ENCODE assay signal across 8 cellular contexts in genomic region chr10:75408512-75408881, GRCh38. TPM values are rescaled to one million over a fixed set of nuclear protein-coding genes. Genes with fewer than 3 reads are reported as not detected.
DNase-seq lines count a peak whose midpoint lies in the region; ATAC-seq lines count a peak whose summit lies in the region.

No MANE protein-coding gene starts in this region.

- ATAC-seq in naive B cell (ENCODE audit: low read depth in 2 of 2) = no peak
- no peak for ATAC-seq in HG02973 (IDR thresholded peaks at IDR 0.05; ENCODE audit: unreplicated experiment)
- ATAC-seq in GM18867 (IDR thresholded peaks at IDR 0.05; ENCODE audit: unreplicated experiment) = no peak
- no peak for ATAC-seq in GM19023 (IDR thresholded peaks at IDR 0.05; ENCODE audit: unreplicated experiment)

- H3K27ac Mint-ChIP-seq in naive B cell = no peak overlapping the region

- peaks cover 4 to 17% (median 9%) of the 10 kb centered on the region in 7 donors for H3K9me3 Mint-ChIP-seq in naive B cell

- peak overlapping the region in 7 of 8 donors; percentile 71 to 80 (median 76) for H3K4me3 Mint-ChIP-seq in naive B cell

- H3K36me3 Mint-ChIP-seq in naive B cell = peaks cover 4 to 25% of the 10 kb centered on the region in 2 donors

- no peak overlapping the region for H3K9ac ChIP-seq in HUES64 (ENCODE audit: low read depth, low read length)
- peak overlapping the region in 1 of 2 donors; percentile 64 for H3K9ac ChIP-seq in duodenal mucosa (ENCODE audit: low read depth in 1 of 2, low read length in 2 of 2)

- DNase-seq in naive B cell (no peak), UCSD-AML1 (lab: John Stamatoyannopoulos, UW; ENCODE audit: unreplicated experiment) (no peak)

- H3K4me1 Mint-ChIP-seq in naive B cell = peaks cover 20 to 26% (median 22%) of the 10 kb centered on the region in 3 donors

- WGBS in HUES64 = 1% methylated on average over 24 of the region's 27 CpGs

- H3K4me1 ChIP-seq in ACC112 (ENCODE audit: control insufficient read depth, insufficient read depth, low read length, unreplicated experiment) (peaks cover 6% of the 10 kb centered on the region), HUES64 (ENCODE audit: insufficient read depth, low read length) (peaks cover 31% of the 10 kb centered on the region), duodenal mucosa (ENCODE audit: control insufficient read depth in 1 of 2, insufficient read depth in 2 of 2, low read length in 2 of 2) (peaks cover 6 to 13% of the 10 kb centered on the region in 2 donors)

- peak overlapping the region; percentile 67 for H2AFZ ChIP-seq in ACC112 (ENCODE audit: low read length, unreplicated experiment)

- H3K9me3 ChIP-seq in HUES64 (ENCODE audit: insufficient read depth, low read depth, low read length) = no peaks in the 10 kb centered on the region
- no peaks in the 10 kb centered on the region for H3K9me3 ChIP-seq in duodenal mucosa (ENCODE audit: control insufficient read depth in 1 of 2, low read length in 2 of 2)

- peaks cover 10% of the 10 kb centered on the region for H3K79me2 ChIP-seq in ACC112 (ENCODE audit: control insufficient read depth, insufficient read depth, low read length, unreplicated experiment)

- H3K27me3 Mint-ChIP-seq in naive B cell = peaks cover 68 to 78% (median 77%) of the 10 kb centered on the region in 3 donors

- no peaks in the 10 kb centered on the region for H3K27me3 ChIP-seq in ACC112 (ENCODE audit: insufficient read depth, low read length)
- H3K27me3 ChIP-seq in HUES64 (ENCODE audit: insufficient read depth, low read length) = peaks cover 100% of the 10 kb centered on the region
- peaks cover 0 to 6% of the 10 kb centered on the region in 2 donors for H3K27me3 ChIP-seq in duodenal mucosa (ENCODE audit: control insufficient read depth in 1 of 2, insufficient read depth in 2 of 2, low read length in 2 of 2)

- peak overlapping the region; percentile 24; the same call in 1 of the 2 replicates for H3K27ac ChIP-seq in ACC112 (ENCODE audit: low read depth, low read length)
- H3K27ac ChIP-seq in HUES64 (ENCODE audit: low read depth, low read length) = no peak overlapping the region
- peak overlapping the region; percentile 32 for H3K27ac ChIP-seq in duodenal mucosa (ENCODE audit: low read depth, low read length)

- H3K36me3 ChIP-seq in ACC112 (ENCODE audit: insufficient read depth, low read length) = no peaks in the 10 kb centered on the region
- H3K36me3 ChIP-seq in HUES64 (ENCODE audit: insufficient read depth, low read length) = no peaks in the 10 kb centered on the region
- no peaks in the 10 kb centered on the region for H3K36me3 ChIP-seq in duodenal mucosa (ENCODE audit: control insufficient read depth in 1 of 2, insufficient read depth in 2 of 2, low read length in 2 of 2)

- peak overlapping the region; percentile 89 for H3K4me3 ChIP-seq in ACC112 (ENCODE audit: low read depth, low read length)
- H3K4me3 ChIP-seq in HUES64 (ENCODE audit: low read length) = peak overlapping the region; percentile 74
- H3K4me3 ChIP-seq in duodenal mucosa (ENCODE audit: low read depth in 1 of 2, low read length in 2 of 2) = peak overlapping the region; percentile 64 to 75

RNA-seq across cellular contexts. Expression of gene ZNF503, which starts 6.9 kb away (rescaled TPM):
- polyA plus RNA-seq in HUES64 (2013, experiment 1 of 2) = 7.1 TPM
- 13.3 TPM for polyA plus RNA-seq in HUES64 (2013, experiment 2 of 2)
- not detected for polyA plus RNA-seq in naive B cell (ENCODE audit: low read depth in 6 of 6)

RNA-seq across cellular contexts. Expression of gene LRMDA, which starts 22.9 kb away (rescaled TPM):
- 0.55 TPM for polyA plus RNA-seq in HUES64 (2013, experiment 1 of 2)
- 1.3 TPM for polyA plus RNA-seq in HUES64 (2013, experiment 2 of 2)
- polyA plus RNA-seq in naive B cell (ENCODE audit: low read depth in 6 of 6) = 1 to 10 TPM in 1 of 6 donors, not detected in 5; 2.1 TPM
